In genomic region chr21:5123655-5124054, GRCh38 we compare ENCODE assay signal across 8 cellular contexts.
DNase-seq lines count a peak whose midpoint lies in the region; ATAC-seq, FAIRE-seq and TF ChIP-seq lines count a peak whose summit lies in the region.
"Not testable (repeated sequence)": the region's sequence is repeated elsewhere in the genome, so short reads cannot be mapped to it uniquely, and the experiment has no call there.

No MANE protein-coding gene starts in this region.

- not testable (repeated sequence) for H3K4me1 Mint-ChIP-seq in activated CD8-positive, alpha-beta T cell treated with anti-CD3 and anti-CD28 coated beads for 36 hours (ENCODE audit: low read depth)

- TF ChIP-seq CTCF in BE2C (IDR thresholded peaks at IDR 0.05; ENCODE audit: low read depth, low read length), result peak; percentile 25; the same call in 1 of the 2 replicates
- TF ChIP-seq CTCF in activated CD8-positive, alpha-beta T cell treated with anti-CD3 and anti-CD28 coated beads for 36 hours (IDR thresholded peaks at IDR 0.05), result not testable (repeated sequence)
- TF ChIP-seq CTCF in astrocyte of the cerebellum (IDR thresholded peaks at IDR 0.05; ENCODE audit: low read depth, low read length, missing control alignments), result peak; percentile 14
- peak; percentile 16 to 31 (median 22) for TF ChIP-seq CTCF in pancreas (IDR thresholded peaks at IDR 0.05)

- H3K27me3 ChIP-seq in BE2C, MG63, pancreas: not testable (repeated sequence)

- in situ Hi-C loops in astrocyte of the cerebellum (cut with HindIII; ENCODE audit: low sequenced_read_pairs), result not testable (repeated sequence)

- H3K4me3 ChIP-seq in BE2C (ENCODE audit: low read depth, low read length); MG63; astrocyte of the cerebellum (ENCODE audit: low read depth, low read length); pancreas: not testable (repeated sequence)

- not testable (repeated sequence) for H3K27ac Mint-ChIP-seq in activated CD8-positive, alpha-beta T cell treated with anti-CD3 and anti-CD28 coated beads for 36 hours

- CTCF ChIA-PET in activated CD8-positive, alpha-beta T cell treated with anti-CD3 and anti-CD28 coated beads for 36 hours (lab: Charles Lee), result not testable (repeated sequence)

- not testable (repeated sequence) for H3K27me3 Mint-ChIP-seq in activated CD8-positive, alpha-beta T cell treated with anti-CD3 and anti-CD28 coated beads for 36 hours

- WGBS in pancreas, 2 donors, result 3 to 7% methylated on average over 4 to 10 of the region's 16 CpGs

- ATAC-seq in GM19455 (IDR thresholded peaks at IDR 0.05; ENCODE audit: unreplicated experiment) (peak; percentile 41), pancreas (peak; percentile 74 to 83 (median 80))
- ATAC-seq in activated CD8-positive, alpha-beta T cell treated with anti-CD3 and anti-CD28 coated beads for 36 hours, result peak; percentile 57

- H3K4me1 ChIP-seq in BE2C, pancreas: not testable (repeated sequence)

- FAIRE-seq in pancreas (lab: Jason Lieb, UNC), result not testable (repeated sequence)

- peak; percentile 77 for DNase-seq in BE2C
- DNase-seq in MG63, result peak; percentile 70
- peak; percentile 90 for DNase-seq in activated CD8-positive, alpha-beta T cell treated with anti-CD3 and anti-CD28 coated beads for 36 hours
- not testable (repeated sequence) for DNase-seq in astrocyte of the cerebellum (ENCODE audit: low read depth)
- peak; percentile 88 for DNase-seq in cardiac septum (ENCODE audit: low spot score)
- DNase-seq in pancreas, result peak; percentile 74 to 91 (median 86)
- DNase-seq in stimulated activated CD8-positive, alpha-beta memory T cell treated with anti-CD3 and anti-CD28 coated beads, Interleukin-4, amount 100 ng/mL, for 1 hour (ENCODE audit: low read depth in 2 of 2, low spot score in 1 of 2), result peak; percentile 20 to 51

- H3K9me3 ChIP-seq in BE2C, MG63, pancreas: not testable (repeated sequence)

- not testable (repeated sequence) for H3K36me3 Mint-ChIP-seq in activated CD8-positive, alpha-beta T cell treated with anti-CD3 and anti-CD28 coated beads for 36 hours (ENCODE audit: low read depth)

- not testable (repeated sequence) for H3K9me3 Mint-ChIP-seq in activated CD8-positive, alpha-beta T cell treated with anti-CD3 and anti-CD28 coated beads for 36 hours

- H3K36me3 ChIP-seq in BE2C, MG63, pancreas: not testable (repeated sequence)

- intact Hi-C loops in activated CD8-positive, alpha-beta T cell treated with anti-CD3 and anti-CD28 coated beads for 36 hours (cut with micrococcal nuclease); cardiac septum (cut with DNase I); pancreas (cut with DNase I): not testable (repeated sequence)

- POLR2A ChIA-PET in activated CD8-positive, alpha-beta T cell treated with anti-CD3 and anti-CD28 coated beads for 36 hours (lab: Charles Lee), result not testable (repeated sequence)

- H3K27ac ChIP-seq in pancreas, result not testable (repeated sequence)

- H3K4me3 Mint-ChIP-seq in activated CD8-positive, alpha-beta T cell treated with anti-CD3 and anti-CD28 coated beads for 36 hours, result not testable (repeated sequence)
